In the genomic region with DNA sequence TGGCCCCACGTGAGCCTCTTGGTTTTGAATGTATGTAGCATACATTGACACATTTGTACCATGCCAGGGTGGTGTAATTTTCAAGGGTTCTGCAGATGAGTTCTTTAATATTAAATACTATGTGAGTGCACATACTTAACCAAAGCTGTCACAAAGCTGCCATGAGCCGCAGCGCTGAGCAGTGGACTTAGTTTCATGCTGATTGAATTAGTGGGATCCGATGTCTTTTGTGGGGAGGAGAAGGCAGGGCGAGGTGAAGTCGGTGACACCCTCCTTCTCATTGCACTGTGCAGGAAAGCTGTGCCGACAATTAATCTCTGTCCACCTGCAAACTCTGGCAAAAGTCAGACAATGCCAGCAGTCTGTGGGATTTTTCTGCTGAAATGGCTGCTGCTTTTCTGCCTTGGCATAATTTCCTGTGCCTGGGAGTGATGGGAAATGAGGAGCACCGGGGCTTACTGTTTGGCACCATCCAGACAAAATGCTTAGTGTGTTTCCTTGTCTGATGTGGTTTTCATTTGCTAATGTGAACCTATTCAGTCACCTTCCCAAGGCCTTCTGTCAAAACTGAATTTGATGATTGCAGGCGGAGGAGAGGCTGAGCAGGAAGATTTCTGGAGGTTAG, we compare ENCODE assay signal across 1 cellular context.
TF ChIP-seq lines count a peak whose summit lies in the region.

No MANE protein-coding gene starts in this region.

TF ChIP-seq in WTC11, 78 proteins besides CTCF, POLR2A, EP300 and RAD21 (continued from another document):
- TF ChIP-seq ZNF281 (CRISPR knock-in tag; IDR thresholded peaks at IDR 0.05), result no peak
- TF ChIP-seq TEAD4 (CRISPR knock-in tag; IDR thresholded peaks at IDR 0.05), result no peak
- TF ChIP-seq GABPB1 (CRISPR knock-in tag; IDR thresholded peaks at IDR 0.05), result no peak
